In genomic region chr11:44627911-44628729, GRCh38 we compare ENCODE assay signal across 8 cellular contexts.
DNase-seq lines count a peak whose midpoint lies in the region; ATAC-seq and TF ChIP-seq lines count a peak whose summit lies in the region.

No MANE protein-coding gene starts in this region.

- H3K36me3 ChIP-seq in mucosa of descending colon (ENCODE audit: low read depth) = no peaks in the 10 kb centered on the region

- no peaks in the 10 kb centered on the region for H3K9me3 ChIP-seq in mucosa of descending colon

- no peaks in the 10 kb centered on the region for H3K4me1 ChIP-seq in mucosa of descending colon (ENCODE audit: low read depth)

- no peak for TF ChIP-seq RAD21 in Ishikawa (IDR thresholded peaks at IDR 0.05; ENCODE audit: low read depth)

- H3K4me3 ChIP-seq in mucosa of descending colon = no peak overlapping the region

- no peak for TF ChIP-seq EP300 in Ishikawa (IDR thresholded peaks at IDR 0.05; ENCODE audit: borderline replicate concordance)

- TF ChIP-seq CTCF in mucosa of descending colon (IDR thresholded peaks at IDR 0.05) = no peak

- peak; percentile 83 for ATAC-seq in GM19351 (IDR thresholded peaks at IDR 0.05; ENCODE audit: unreplicated experiment)
- ATAC-seq in mucosa of descending colon = peak; percentile 40

- DNase-seq in C1 segment of cervical spinal cord (lab: John Stamatoyannopoulos, UW) (peak in 13 of 14 donors; percentile 72 to 98 (median 89)), cerebellar nuclear complex (lab: John Stamatoyannopoulos, UW) (peak; percentile 85 to 97), mucosa of descending colon (peak in 2 of 3 donors; percentile 40 to 61), SIG-M5 treated with dmso at 0.1 percent for 504 hours (lab: John Stamatoyannopoulos, UW; ENCODE audit: unreplicated experiment) (no peak), SKM-1 (lab: John Stamatoyannopoulos, UW; ENCODE audit: unreplicated experiment) (no peak), OCI-M2 (lab: John Stamatoyannopoulos, UW; ENCODE audit: unreplicated experiment) (no peak)

- intact Hi-C loops in mucosa of descending colon (cut with DNase I, micrococcal nuclease) = loop anchor here in 1 of 2 donors (10.0 kb wide), 1 partner anchor 97 kb away; the partner anchor contains the start of gene TSPAN18

TF ChIP-seq in Ishikawa, 13 proteins besides CTCF, POLR2A, EP300 and RAD21:
- peak; percentile 32; the same call in 1 of the 2 replicates for TF ChIP-seq NFIC (IDR thresholded peaks at IDR 0.05)
- no peak for TF ChIP-seq FOXM1 (IDR thresholded peaks at IDR 0.05; ENCODE audit: borderline replicate concordance, low read depth)
- no peak for TF ChIP-seq CREB1 (IDR thresholded peaks at IDR 0.05; ENCODE audit: low read depth)
- no peak for TF ChIP-seq ZBTB7A (IDR thresholded peaks at IDR 0.05; ENCODE audit: low read depth)

Comparison
In these comparisons a context has a peak if more than half of its experiments do, and no peak if none do; other contexts are left out.
1. DNase-seq: peak in C1 segment of cervical spinal cord (13 of 14), cerebellar nuclear complex (2 of 2) and mucosa of descending colon (2 of 3); none in SIG-M5 treated with dmso at 0.1 percent for 504 hours (single experiment), SKM-1 (single experiment) and OCI-M2 (single experiment).